In genomic region chr5:113171520-113171919, GRCh38 we compare ENCODE assay signal across 16 cellular contexts.
"Had no signal": no experiment of that assay in that cellular context is flagged by ENCODE, and none has a peak within 500 bp of the region (broad histone marks: within the 10 kb centered on the region; RNA-seq: fewer than 3 reads in every experiment).

No MANE protein-coding gene starts in this region.

- H3K27ac Mint-ChIP-seq: IgD-negative memory B cell had no signal

- DNase-seq: Kasumi-1, NCI-H1048, NCI-H1105, NCI-H1417, NCI-H1436 treated with DMSO at 0.1 percent for 48 hours, NCI-H187 treated with DMSO at 0.1 percent for 48 hours, NCI-H2029 treated with DMSO at 0.1 percent for 48 hours, NCI-H2227 treated with DMSO at 0.1 percent for 48 hours, NCI-H526 treated with DMSO at 0.1 percent for 48 hours, NCI-H748 treated with DMSO at 0.1 percent for 48 hours, PC-3, SHP77 had no signal

- H3K9me3 Mint-ChIP-seq: IgD-negative memory B cell had no signal

- H3K36me3 Mint-ChIP-seq: IgD-negative memory B cell had no signal

- H3K4me3 ChIP-seq: K562 had no signal

- H3K27ac ChIP-seq: KMS-11, RWPE1 had no signal

- H3K4me1 Mint-ChIP-seq: IgD-negative memory B cell had no signal

- H3K4me3 Mint-ChIP-seq: IgD-negative memory B cell had no signal
